ENCODE assay signal across 8 cellular contexts in the genomic region with DNA sequence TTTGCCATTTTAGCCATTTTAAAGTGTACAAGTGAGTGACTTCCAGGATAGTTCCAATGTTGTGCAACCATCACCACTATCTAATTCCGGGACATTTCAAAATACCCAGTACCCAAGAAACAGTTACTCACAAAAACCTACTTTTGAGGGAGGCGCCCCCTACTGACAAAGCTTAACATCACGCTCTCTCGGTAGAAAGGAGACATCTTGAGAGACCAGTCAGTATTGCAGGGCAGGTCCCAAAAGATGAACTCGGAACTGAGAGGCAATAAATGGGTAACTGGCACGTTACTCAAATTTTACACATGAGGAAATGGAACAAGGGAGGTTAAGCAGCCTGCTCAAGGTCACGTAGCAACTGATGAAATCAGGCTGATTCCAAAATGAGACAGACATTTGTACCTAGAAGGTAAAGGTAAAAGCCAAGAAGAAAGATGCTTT. TPM values are rescaled to one million over a fixed set of nuclear protein-coding genes. Genes with fewer than 3 reads are reported as not detected.
DNase-seq lines count a peak whose midpoint lies in the region; ATAC-seq and TF ChIP-seq lines count a peak whose summit lies in the region.

No MANE protein-coding gene starts in this region.

- H3K36me3 ChIP-seq in spleen: no peaks in the 10 kb centered on the region

- no peaks in the 10 kb centered on the region for H3K9me3 Mint-ChIP-seq in activated T-cell treated with anti-CD3 and anti-CD28 coated beads, Interleukin-2, amount 50 U/mL, for 24 hours
- H3K9me3 Mint-ChIP-seq in glutamatergic neuron (ENCODE audit: unreplicated experiment): no peaks in the 10 kb centered on the region

- no peak overlapping the region for H3K27ac ChIP-seq in spleen

- WGBS in spleen, 5 donors: 34 to 57% (median 37%) methylated on average over 7 of the region's 7 CpGs

- TF ChIP-seq POLR2A in spleen (IDR thresholded peaks at IDR 0.05): no peak

- TF ChIP-seq CTCF in glutamatergic neuron (IDR thresholded peaks at IDR 0.05; ENCODE audit: partially characterized antibody, unreplicated experiment) (peak; percentile 78), spleen (IDR thresholded peaks at IDR 0.05 in 8 of 11, conservative IDR thresholded peaks at IDR 0.05 in 3 of 11) (peak in 10 of 11 experiments; percentile 41 to 72 (median 61))

- no peak overlapping the region for H3K4me3 ChIP-seq in spleen

- DNase-seq in activated effector memory CD4-positive, alpha-beta T cell treated with anti-CD3 and anti-CD28 coated beads, Interleukin-2, amount 50 U/mL, for 16 hours: peak; percentile 78
- no peak for DNase-seq in activated effector memory CD4-positive, alpha-beta T cell treated with Interleukin-2 at 50 U/mL for 16 hours
- DNase-seq in NOMO-1 treated with dmso at 0.1 percent for 144 hours (lab: John Stamatoyannopoulos, UW; ENCODE audit: unreplicated experiment): peak; percentile 61
- DNase-seq in activated T-cell treated with anti-CD3 and anti-CD28 coated beads, Interleukin-2, amount 50 U/mL, for 24 hours: peak; percentile 65
- peak; percentile 38 for DNase-seq in glutamatergic neuron
- no peak for DNase-seq in spleen

- no peaks in the 10 kb centered on the region for H3K27me3 ChIP-seq in spleen (replicated peaks in 1 of 7)

- no peaks in the 10 kb centered on the region for H3K36me3 Mint-ChIP-seq in activated T-cell treated with anti-CD3 and anti-CD28 coated beads, Interleukin-2, amount 50 U/mL, for 24 hours (ENCODE audit: low read depth)
- H3K36me3 Mint-ChIP-seq in glutamatergic neuron (ENCODE audit: unreplicated experiment): no peaks in the 10 kb centered on the region

- H3K27me3 Mint-ChIP-seq in activated T-cell treated with anti-CD3 and anti-CD28 coated beads, Interleukin-2, amount 50 U/mL, for 24 hours: no peaks in the 10 kb centered on the region
- no peaks in the 10 kb centered on the region for H3K27me3 Mint-ChIP-seq in glutamatergic neuron (ENCODE audit: unreplicated experiment)

- H3K4me3 Mint-ChIP-seq in activated T-cell treated with anti-CD3 and anti-CD28 coated beads, Interleukin-2, amount 50 U/mL, for 24 hours: no peak overlapping the region
- H3K4me3 Mint-ChIP-seq in glutamatergic neuron (ENCODE audit: unreplicated experiment): no peak overlapping the region

- H3K4me1 ChIP-seq in spleen: peaks cover 0 to 4% (median 0%) of the 10 kb centered on the region in 6 donors

- intact Hi-C loops in spleen (cut with DNase I; ENCODE audit: low total_unique reads): loop anchor here (5.0 kb wide), 1 partner anchor 147 kb away; no protein-coding TSS in a partner anchor

- ATAC-seq in HG02973 (IDR thresholded peaks at IDR 0.05; ENCODE audit: unreplicated experiment) (peak; percentile 75), HG03039 (IDR thresholded peaks at IDR 0.05; ENCODE audit: unreplicated experiment) (no peak)

- H3K9me3 ChIP-seq in spleen: no peaks in the 10 kb centered on the region

- H3K27ac Mint-ChIP-seq in activated T-cell treated with anti-CD3 and anti-CD28 coated beads, Interleukin-2, amount 50 U/mL, for 24 hours: no peak overlapping the region
- no peak overlapping the region for H3K27ac Mint-ChIP-seq in glutamatergic neuron (ENCODE audit: unreplicated experiment)

- H3K4me1 Mint-ChIP-seq in activated T-cell treated with anti-CD3 and anti-CD28 coated beads, Interleukin-2, amount 50 U/mL, for 24 hours (ENCODE audit: low read depth): no peaks in the 10 kb centered on the region
- no peaks in the 10 kb centered on the region for H3K4me1 Mint-ChIP-seq in glutamatergic neuron (ENCODE audit: low read depth, unreplicated experiment)

RNA-seq across cellular contexts. Expression of a gene that starts 50.0 kb away (rescaled TPM):
- not detected for total RNA-seq in glutamatergic neuron (ENCODE audit: unreplicated experiment)
- total RNA-seq in spleen: 100 to 1,000 TPM in 4 of 7 donors, 10 to 100 TPM in 3; 89.1 to 280 (median 124) TPM
- polyA plus RNA-seq in spleen: 100 to 1,000 TPM in 1 of 3 donors, 10 to 100 TPM in 2; 60.1 to 108 (median 73.0) TPM

Comparison
In these comparisons a context has a peak if more than half of its experiments do, and no peak if none do; other contexts are left out.
1. DNase-seq: peak in activated effector memory CD4-positive, alpha-beta T cell treated with anti-CD3 and anti-CD28 coated beads, Interleukin-2, amount 50 U/mL, for 16 hours (single experiment), NOMO-1 treated with dmso at 0.1 percent for 144 hours (single experiment), activated T-cell treated with anti-CD3 and anti-CD28 coated beads, Interleukin-2, amount 50 U/mL, for 24 hours (single experiment) and glutamatergic neuron (single experiment); none in activated effector memory CD4-positive, alpha-beta T cell treated with Interleukin-2 at 50 U/mL for 16 hours (single experiment) and spleen (single experiment).
2. RNA of a gene that starts 50.0 kb away (total RNA-seq): 89.1 to 280 TPM in spleen; not detected in glutamatergic neuron (single experiment); every median in the first group is over 10 times any median in the second.